ENCODE assay signal across 1 cellular context in genomic region chr11:20355221-20356219, GRCh38.
TF ChIP-seq lines count a peak whose summit lies in the region.

No MANE protein-coding gene starts in this region.

TF ChIP-seq in K562, 482 proteins besides CTCF, POLR2A, EP300 and RAD21 (continued from another document):
- peak; percentile 23 for TF ChIP-seq CTCFL (IDR thresholded peaks at IDR 0.05; ENCODE audit: borderline replicate concordance, insufficient read depth, low read depth, low read length, poor library complexity, severe bottlenecking)
- no peak for TF ChIP-seq KDM2B (CRISPR knock-in tag; IDR thresholded peaks at IDR 0.05)
- 0 out of 4 replicates have a peak, but pooled peaks of 1 of the 2 experiments have one; percentile 19 for TF ChIP-seq RCOR1 (IDR thresholded peaks at IDR 0.05; ENCODE audit: borderline replicate concordance in 1 of 2, low read depth in 2 of 2, low read length in 2 of 2)
- 0 out of 2 replicates have a peak, but pooled peaks have one; percentile 24 for TF ChIP-seq SMC3 (conservative IDR thresholded peaks at IDR 0.05; ENCODE audit: insufficient read depth, low read depth, low read length)
- no peak for TF ChIP-seq ZNF224 (CRISPR knock-in tag; IDR thresholded peaks at IDR 0.05)
- TF ChIP-seq CUX1 (CRISPR knock-in tag; IDR thresholded peaks at IDR 0.05) = no peak
- TF ChIP-seq, protein P1, sequence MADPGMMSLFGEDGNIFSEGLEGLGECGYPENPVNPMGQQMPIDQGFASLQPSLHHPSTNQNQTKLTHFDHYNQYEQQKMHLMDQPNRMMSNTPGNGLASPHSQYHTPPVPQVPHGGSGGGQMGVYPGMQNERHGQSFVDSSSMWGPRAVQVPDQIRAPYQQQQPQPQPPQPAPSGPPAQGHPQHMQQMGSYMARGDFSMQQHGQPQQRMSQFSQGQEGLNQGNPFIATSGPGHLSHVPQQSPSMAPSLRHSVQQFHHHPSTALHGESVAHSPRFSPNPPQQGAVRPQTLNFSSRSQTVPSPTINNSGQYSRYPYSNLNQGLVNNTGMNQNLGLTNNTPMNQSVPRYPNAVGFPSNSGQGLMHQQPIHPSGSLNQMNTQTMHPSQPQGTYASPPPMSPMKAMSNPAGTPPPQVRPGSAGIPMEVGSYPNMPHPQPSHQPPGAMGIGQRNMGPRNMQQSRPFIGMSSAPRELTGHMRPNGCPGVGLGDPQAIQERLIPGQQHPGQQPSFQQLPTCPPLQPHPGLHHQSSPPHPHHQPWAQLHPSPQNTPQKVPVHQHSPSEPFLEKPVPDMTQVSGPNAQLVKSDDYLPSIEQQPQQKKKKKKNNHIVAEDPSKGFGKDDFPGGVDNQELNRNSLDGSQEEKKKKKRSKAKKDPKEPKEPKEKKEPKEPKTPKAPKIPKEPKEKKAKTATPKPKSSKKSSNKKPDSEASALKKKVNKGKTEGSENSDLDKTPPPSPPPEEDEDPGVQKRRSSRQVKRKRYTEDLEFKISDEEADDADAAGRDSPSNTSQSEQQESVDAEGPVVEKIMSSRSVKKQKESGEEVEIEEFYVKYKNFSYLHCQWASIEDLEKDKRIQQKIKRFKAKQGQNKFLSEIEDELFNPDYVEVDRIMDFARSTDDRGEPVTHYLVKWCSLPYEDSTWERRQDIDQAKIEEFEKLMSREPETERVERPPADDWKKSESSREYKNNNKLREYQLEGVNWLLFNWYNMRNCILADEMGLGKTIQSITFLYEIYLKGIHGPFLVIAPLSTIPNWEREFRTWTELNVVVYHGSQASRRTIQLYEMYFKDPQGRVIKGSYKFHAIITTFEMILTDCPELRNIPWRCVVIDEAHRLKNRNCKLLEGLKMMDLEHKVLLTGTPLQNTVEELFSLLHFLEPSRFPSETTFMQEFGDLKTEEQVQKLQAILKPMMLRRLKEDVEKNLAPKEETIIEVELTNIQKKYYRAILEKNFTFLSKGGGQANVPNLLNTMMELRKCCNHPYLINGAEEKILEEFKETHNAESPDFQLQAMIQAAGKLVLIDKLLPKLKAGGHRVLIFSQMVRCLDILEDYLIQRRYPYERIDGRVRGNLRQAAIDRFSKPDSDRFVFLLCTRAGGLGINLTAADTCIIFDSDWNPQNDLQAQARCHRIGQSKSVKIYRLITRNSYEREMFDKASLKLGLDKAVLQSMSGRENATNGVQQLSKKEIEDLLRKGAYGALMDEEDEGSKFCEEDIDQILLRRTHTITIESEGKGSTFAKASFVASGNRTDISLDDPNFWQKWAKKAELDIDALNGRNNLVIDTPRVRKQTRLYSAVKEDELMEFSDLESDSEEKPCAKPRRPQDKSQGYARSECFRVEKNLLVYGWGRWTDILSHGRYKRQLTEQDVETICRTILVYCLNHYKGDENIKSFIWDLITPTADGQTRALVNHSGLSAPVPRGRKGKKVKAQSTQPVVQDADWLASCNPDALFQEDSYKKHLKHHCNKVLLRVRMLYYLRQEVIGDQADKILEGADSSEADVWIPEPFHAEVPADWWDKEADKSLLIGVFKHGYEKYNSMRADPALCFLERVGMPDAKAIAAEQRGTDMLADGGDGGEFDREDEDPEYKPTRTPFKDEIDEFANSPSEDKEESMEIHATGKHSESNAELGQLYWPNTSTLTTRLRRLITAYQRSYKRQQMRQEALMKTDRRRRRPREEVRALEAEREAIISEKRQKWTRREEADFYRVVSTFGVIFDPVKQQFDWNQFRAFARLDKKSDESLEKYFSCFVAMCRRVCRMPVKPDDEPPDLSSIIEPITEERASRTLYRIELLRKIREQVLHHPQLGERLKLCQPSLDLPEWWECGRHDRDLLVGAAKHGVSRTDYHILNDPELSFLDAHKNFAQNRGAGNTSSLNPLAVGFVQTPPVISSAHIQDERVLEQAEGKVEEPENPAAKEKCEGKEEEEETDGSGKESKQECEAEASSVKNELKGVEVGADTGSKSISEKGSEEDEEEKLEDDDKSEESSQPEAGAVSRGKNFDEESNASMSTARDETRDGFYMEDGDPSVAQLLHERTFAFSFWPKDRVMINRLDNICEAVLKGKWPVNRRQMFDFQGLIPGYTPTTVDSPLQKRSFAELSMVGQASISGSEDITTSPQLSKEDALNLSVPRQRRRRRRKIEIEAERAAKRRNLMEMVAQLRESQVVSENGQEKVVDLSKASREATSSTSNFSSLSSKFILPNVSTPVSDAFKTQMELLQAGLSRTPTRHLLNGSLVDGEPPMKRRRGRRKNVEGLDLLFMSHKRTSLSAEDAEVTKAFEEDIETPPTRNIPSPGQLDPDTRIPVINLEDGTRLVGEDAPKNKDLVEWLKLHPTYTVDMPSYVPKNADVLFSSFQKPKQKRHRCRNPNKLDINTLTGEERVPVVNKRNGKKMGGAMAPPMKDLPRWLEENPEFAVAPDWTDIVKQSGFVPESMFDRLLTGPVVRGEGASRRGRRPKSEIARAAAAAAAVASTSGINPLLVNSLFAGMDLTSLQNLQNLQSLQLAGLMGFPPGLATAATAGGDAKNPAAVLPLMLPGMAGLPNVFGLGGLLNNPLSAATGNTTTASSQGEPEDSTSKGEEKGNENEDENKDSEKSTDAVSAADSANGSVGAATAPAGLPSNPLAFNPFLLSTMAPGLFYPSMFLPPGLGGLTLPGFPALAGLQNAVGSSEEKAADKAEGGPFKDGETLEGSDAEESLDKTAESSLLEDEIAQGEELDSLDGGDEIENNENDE (IDR thresholded peaks at IDR 0.05; ENCODE audit: low read depth, low read length) = no peak
- no peak for TF ChIP-seq ZNF274 (IDR thresholded peaks at IDR 0.05; ENCODE audit: borderline replicate concordance, low read depth, low read length)
- TF ChIP-seq USF1 (CRISPR knock-in tag; IDR thresholded peaks at IDR 0.05) = peak; percentile 56
- TF ChIP-seq ZNF561 (CRISPR knock-in tag; conservative IDR thresholded peaks at IDR 0.05) = no peak
- TF ChIP-seq BRD9 (IDR thresholded peaks at IDR 0.05; ENCODE audit: low read depth, partially characterized antibody) = no peak
- TF ChIP-seq, protein P2, sequence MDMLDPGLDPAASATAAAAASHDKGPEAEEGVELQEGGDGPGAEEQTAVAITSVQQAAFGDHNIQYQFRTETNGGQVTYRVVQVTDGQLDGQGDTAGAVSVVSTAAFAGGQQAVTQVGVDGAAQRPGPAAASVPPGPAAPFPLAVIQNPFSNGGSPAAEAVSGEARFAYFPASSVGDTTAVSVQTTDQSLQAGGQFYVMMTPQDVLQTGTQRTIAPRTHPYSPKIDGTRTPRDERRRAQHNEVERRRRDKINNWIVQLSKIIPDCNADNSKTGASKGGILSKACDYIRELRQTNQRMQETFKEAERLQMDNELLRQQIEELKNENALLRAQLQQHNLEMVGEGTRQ (CRISPR knock-in tag; IDR thresholded peaks at IDR 0.05) = peak; percentile 64
- no peak for TF ChIP-seq CBX5 (IDR thresholded peaks at IDR 0.05; ENCODE audit: borderline replicate concordance, low read depth)
- no peak for TF ChIP-seq ZBTB33 (CRISPR knock-in tag; IDR thresholded peaks at IDR 0.05)
